Comparison of ENCODE assay signal across 1 cellular context in the genomic region with DNA sequence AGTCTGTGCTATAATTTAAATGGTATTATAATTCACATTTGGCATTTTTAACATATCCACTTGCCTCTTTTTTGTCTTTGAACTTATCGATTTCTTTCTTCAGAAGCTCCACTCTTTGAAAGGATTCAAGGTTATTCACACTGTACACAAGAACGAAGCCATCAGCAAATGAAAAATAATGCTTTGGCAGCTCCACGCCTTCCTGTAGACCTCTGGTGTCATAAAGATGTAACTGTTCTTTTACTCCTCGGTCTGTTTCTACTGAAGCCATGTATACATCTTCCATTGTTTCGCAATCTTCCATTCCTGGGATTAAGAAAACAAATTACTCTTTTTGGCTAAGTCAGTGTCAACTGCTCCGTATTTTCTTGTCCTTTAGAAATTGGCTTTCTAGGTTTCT.
TF ChIP-seq lines count a peak whose summit lies in the region.

No MANE protein-coding gene starts in this region.

TF ChIP-seq in K562, 482 proteins besides CTCF, POLR2A, EP300 and RAD21:
- TF ChIP-seq, protein P1, sequence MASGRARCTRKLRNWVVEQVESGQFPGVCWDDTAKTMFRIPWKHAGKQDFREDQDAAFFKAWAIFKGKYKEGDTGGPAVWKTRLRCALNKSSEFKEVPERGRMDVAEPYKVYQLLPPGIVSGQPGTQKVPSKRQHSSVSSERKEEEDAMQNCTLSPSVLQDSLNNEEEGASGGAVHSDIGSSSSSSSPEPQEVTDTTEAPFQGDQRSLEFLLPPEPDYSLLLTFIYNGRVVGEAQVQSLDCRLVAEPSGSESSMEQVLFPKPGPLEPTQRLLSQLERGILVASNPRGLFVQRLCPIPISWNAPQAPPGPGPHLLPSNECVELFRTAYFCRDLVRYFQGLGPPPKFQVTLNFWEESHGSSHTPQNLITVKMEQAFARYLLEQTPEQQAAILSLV (tag; IDR thresholded peaks at IDR 0.05) = peak; percentile 50; the same call in 1 of the 2 replicates
- TF ChIP-seq CEBPB (tag; IDR thresholded peaks at IDR 0.05) = peak; percentile 97
- peak; percentile 67 for TF ChIP-seq CEBPG (CRISPR knock-in tag; IDR thresholded peaks at IDR 0.05)
- peak; percentile 82 to 92 for TF ChIP-seq CEBPG (tag; conservative IDR thresholded peaks at IDR 0.05 in 1 of 2, IDR thresholded peaks at IDR 0.05 in 1 of 2)
- TF ChIP-seq FOXK1 (CRISPR knock-in tag; IDR thresholded peaks at IDR 0.05; ENCODE audit: borderline replicate concordance) = no peak
